Comparison of ENCODE assay signal across 1 cellular context in genomic region chr4:67603310-67604028, GRCh38.
TF ChIP-seq lines count a peak whose summit lies in the region.

No MANE protein-coding gene starts in this region.

TF ChIP-seq in HepG2, 621 proteins besides CTCF, POLR2A, EP300 and RAD21:
- TF ChIP-seq TEAD2 (CRISPR knock-in tag; IDR thresholded peaks at IDR 0.05) (no peak), TBX3 (IDR thresholded peaks at IDR 0.05; ENCODE audit: borderline replicate concordance) (no peak), SMAD3 (CRISPR knock-in tag; IDR thresholded peaks at IDR 0.05) (no peak), CREB1 (IDR thresholded peaks at IDR 0.05) (no peak), CREB1 (CRISPR knock-in tag; IDR thresholded peaks at IDR 0.05) (no peak), ATF4 (CRISPR knock-in tag; IDR thresholded peaks at IDR 0.05) (no peak), GABPB1 (CRISPR knock-in tag; IDR thresholded peaks at IDR 0.05) (no peak)
TF ChIP-seq in HepG2: peak in this region for 0.
